Comparison of ENCODE assay signal across 1 cellular context in the genomic region with DNA sequence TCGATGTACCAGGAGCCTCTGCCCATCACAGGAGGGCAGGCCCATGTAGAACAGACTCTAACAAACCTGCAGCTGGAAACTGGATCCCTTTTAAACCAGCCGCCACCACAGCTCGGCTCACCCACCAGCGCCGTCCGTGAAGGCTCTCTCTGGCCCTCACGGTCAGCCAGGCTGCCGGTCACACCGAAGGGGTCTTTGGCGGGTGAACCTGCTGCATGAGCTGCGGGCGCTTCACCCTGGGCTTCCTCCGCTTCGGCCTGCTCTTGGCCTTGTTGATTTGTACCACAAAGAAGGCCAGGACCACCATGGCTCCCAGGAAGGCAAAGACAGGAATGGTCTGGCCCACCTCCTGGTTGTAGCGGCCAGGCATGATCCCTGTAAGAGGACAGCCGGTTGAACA.
TF ChIP-seq lines count a peak whose summit lies in the region.

No MANE protein-coding gene starts in this region.

TF ChIP-seq in GM23338, 12 proteins besides CTCF, POLR2A, EP300 and RAD21 (continued from another document):
- TF ChIP-seq, protein P1, sequence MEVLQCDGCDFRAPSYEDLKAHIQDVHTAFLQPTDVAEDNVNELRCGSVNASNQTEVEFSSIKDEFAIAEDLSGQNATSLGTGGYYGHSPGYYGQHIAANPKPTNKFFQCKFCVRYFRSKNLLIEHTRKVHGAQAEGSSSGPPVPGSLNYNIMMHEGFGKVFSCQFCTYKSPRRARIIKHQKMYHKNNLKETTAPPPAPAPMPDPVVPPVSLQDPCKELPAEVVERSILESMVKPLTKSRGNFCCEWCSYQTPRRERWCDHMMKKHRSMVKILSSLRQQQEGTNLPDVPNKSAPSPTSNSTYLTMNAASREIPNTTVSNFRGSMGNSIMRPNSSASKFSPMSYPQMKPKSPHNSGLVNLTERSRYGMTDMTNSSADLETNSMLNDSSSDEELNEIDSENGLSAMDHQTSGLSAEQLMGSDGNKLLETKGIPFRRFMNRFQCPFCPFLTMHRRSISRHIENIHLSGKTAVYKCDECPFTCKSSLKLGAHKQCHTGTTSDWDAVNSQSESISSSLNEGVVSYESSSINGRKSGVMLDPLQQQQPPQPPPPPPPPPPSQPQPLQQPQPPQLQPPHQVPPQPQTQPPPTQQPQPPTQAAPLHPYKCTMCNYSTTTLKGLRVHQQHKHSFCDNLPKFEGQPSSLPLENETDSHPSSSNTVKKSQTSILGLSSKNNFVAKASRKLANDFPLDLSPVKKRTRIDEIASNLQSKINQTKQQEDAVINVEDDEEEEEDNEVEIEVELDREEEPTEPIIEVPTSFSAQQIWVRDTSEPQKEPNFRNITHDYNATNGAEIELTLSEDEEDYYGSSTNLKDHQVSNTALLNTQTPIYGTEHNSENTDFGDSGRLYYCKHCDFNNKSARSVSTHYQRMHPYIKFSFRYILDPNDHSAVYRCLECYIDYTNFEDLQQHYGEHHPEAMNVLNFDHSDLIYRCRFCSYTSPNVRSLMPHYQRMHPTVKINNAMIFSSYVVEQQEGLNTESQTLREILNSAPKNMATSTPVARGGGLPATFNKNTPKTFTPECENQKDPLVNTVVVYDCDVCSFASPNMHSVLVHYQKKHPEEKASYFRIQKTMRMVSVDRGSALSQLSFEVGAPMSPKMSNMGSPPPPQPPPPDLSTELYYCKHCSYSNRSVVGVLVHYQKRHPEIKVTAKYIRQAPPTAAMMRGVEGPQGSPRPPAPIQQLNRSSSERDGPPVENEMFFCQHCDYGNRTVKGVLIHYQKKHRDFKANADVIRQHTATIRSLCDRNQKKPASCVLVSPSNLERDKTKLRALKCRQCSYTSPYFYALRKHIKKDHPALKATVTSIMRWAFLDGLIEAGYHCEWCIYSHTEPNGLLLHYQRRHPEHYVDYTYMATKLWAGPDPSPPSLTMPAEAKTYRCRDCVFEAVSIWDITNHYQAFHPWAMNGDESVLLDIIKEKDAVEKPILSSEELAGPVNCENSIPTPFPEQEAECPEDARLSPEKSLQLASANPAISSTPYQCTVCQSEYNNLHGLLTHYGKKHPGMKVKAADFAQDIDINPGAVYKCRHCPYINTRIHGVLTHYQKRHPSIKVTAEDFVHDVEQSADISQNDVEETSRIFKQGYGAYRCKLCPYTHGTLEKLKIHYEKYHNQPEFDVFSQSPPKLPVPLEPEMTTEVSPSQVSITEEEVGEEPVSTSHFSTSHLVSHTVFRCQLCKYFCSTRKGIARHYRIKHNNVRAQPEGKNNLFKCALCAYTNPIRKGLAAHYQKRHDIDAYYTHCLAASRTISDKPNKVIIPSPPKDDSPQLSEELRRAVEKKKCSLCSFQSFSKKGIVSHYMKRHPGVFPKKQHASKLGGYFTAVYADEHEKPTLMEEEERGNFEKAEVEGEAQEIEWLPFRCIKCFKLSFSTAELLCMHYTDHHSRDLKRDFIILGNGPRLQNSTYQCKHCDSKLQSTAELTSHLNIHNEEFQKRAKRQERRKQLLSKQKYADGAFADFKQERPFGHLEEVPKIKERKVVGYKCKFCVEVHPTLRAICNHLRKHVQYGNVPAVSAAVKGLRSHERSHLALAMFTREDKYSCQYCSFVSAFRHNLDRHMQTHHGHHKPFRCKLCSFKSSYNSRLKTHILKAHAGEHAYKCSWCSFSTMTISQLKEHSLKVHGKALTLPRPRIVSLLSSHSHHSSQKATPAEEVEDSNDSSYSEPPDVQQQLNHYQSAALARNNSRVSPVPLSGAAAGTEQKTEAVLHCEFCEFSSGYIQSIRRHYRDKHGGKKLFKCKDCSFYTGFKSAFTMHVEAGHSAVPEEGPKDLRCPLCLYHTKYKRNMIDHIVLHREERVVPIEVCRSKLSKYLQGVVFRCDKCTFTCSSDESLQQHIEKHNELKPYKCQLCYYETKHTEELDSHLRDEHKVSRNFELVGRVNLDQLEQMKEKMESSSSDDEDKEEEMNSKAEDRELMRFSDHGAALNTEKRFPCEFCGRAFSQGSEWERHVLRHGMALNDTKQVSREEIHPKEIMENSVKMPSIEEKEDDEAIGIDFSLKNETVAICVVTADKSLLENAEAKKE (CRISPR knock-in tag; IDR thresholded peaks at IDR 0.05), result no peak
- TF ChIP-seq EZH2 (IDR thresholded peaks at IDR 0.05; ENCODE audit: low read depth, unreplicated experiment) (no peak), ZNF114 (CRISPR knock-in tag; IDR thresholded peaks at IDR 0.05) (no peak), STAT1 (IDR thresholded peaks at IDR 0.05; ENCODE audit: unreplicated experiment) (no peak), ZNF331 (CRISPR knock-in tag; IDR thresholded peaks at IDR 0.05; ENCODE audit: low read depth) (no peak)
- TF ChIP-seq, protein P2, sequence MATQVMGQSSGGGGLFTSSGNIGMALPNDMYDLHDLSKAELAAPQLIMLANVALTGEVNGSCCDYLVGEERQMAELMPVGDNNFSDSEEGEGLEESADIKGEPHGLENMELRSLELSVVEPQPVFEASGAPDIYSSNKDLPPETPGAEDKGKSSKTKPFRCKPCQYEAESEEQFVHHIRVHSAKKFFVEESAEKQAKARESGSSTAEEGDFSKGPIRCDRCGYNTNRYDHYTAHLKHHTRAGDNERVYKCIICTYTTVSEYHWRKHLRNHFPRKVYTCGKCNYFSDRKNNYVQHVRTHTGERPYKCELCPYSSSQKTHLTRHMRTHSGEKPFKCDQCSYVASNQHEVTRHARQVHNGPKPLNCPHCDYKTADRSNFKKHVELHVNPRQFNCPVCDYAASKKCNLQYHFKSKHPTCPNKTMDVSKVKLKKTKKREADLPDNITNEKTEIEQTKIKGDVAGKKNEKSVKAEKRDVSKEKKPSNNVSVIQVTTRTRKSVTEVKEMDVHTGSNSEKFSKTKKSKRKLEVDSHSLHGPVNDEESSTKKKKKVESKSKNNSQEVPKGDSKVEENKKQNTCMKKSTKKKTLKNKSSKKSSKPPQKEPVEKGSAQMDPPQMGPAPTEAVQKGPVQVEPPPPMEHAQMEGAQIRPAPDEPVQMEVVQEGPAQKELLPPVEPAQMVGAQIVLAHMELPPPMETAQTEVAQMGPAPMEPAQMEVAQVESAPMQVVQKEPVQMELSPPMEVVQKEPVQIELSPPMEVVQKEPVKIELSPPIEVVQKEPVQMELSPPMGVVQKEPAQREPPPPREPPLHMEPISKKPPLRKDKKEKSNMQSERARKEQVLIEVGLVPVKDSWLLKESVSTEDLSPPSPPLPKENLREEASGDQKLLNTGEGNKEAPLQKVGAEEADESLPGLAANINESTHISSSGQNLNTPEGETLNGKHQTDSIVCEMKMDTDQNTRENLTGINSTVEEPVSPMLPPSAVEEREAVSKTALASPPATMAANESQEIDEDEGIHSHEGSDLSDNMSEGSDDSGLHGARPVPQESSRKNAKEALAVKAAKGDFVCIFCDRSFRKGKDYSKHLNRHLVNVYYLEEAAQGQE (IDR thresholded peaks at IDR 0.05; ENCODE audit: unreplicated experiment), result no peak
